16 cellular contexts compared by ENCODE assay signal in the genomic region with DNA sequence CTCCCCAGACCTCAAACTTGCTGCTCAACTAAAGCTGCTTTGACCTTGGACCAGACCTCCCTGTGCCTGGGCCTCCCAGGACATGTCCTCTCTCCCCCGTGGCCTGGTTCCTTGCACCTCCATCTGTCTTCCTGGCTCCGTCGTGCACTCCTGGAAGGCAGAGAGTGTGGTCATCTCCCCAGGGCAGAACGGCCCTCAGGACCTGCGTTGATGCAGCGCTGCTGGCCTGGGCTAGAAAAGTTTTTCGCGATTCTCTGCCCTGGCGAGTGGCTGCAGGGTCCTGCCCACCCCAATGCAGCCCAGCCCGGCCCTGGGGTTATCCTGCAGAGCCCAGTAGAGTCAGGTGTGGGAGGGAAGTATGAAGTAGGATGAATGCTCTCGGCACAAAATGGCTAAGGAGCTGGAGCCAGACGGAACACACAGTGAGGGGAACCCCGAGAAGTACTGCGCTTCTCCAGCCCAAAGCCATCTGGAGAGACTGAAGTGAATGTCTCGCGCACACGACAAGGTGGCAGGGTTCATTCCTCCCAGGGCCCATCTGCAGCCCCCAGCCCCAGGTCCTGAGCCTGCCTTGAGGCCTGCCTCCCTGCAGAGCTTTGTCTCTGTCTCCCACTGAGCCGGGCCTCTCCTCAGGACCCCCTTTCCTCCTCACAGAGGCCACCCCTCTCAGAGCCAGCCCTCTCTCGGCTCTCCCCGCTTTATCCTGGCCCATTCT. TPM values are rescaled to one million over a fixed set of nuclear protein-coding genes. Genes with fewer than 3 reads are reported as not detected.
DNase-seq lines count a peak whose midpoint lies in the region; ATAC-seq, FAIRE-seq and TF ChIP-seq lines count a peak whose summit lies in the region.
"Had no signal": no experiment of that assay in that cellular context is flagged by ENCODE, and none has a peak within 500 bp of the region (broad histone marks: within the 10 kb centered on the region; RNA-seq: fewer than 3 reads in every experiment).

No MANE protein-coding gene starts in this region.

- intact Hi-C loops in heart right ventricle (cut with DNase I) (loop anchor here in 7 of 10 donors (2.0 to 5.0 kb wide), 5 partner anchors 19 to 63 kb away; partner anchors contain the start of gene ATOH8 (in 5 of the 7)), transverse colon (cut with DNase I; ENCODE audit: low total_unique reads) (loop anchor here (5.0 kb wide), 1 partner anchor 43 kb away; the partner anchor contains the start of gene ATOH8), Caco-2 (cut with micrococcal nuclease; ENCODE audit: unreplicated experiment) (loop anchor here (5.0 kb wide), 1 partner anchor 43 kb away; the partner anchor contains the start of gene ATOH8)

- H3K4me1 Mint-ChIP-seq in osteocyte (ENCODE audit: unreplicated experiment) (peaks cover 70% of the 10 kb centered on the region), Caco-2 (ENCODE audit: low read depth, unreplicated experiment) (peaks cover 11% of the 10 kb centered on the region)
- H3K4me1 Mint-ChIP-seq in activated naive CD8-positive, alpha-beta T cell treated with anti-CD3 and anti-CD28 coated beads for 36 hours: no peaks in the 10 kb centered on the region
- no peaks in the 10 kb centered on the region for H3K4me1 Mint-ChIP-seq in activated T-helper 17 cell treated with anti-CD3 and anti-CD28 coated beads, Interleukin-2, amount 50 U/mL, for 72 hours

- FAIRE-seq in bronchial epithelial cell (lab: Jason Lieb, UNC): peak; percentile 77

- no peaks in the 10 kb centered on the region for H3K36me3 ChIP-seq in bronchial epithelial cell (ENCODE audit: control insufficient read depth, insufficient read depth, low read length)
- H3K36me3 ChIP-seq in heart right ventricle: peaks cover 0 to 6% (median 0%) of the 10 kb centered on the region in 9 donors
- H3K36me3 ChIP-seq in transverse colon: no peaks in the 10 kb centered on the region
- no peaks in the 10 kb centered on the region for H3K36me3 ChIP-seq in Caco-2 (ENCODE audit: control insufficient read depth, insufficient read depth, low read length)
- H3K36me3 ChIP-seq: BLaER1 had no signal

- TF ChIP-seq POLR2A in transverse colon (IDR thresholded peaks at IDR 0.05): no peak

- H3K27ac ChIP-seq in heart right ventricle (peak overlapping the region in 9 of 10 donors; percentile 23 to 79 (median 64)), transverse colon (peak overlapping the region in 2 of 4 donors; percentile 28 to 58)
- H3K27ac ChIP-seq: BLaER1 had no signal

- no peaks in the 10 kb centered on the region for H3K36me3 Mint-ChIP-seq in osteocyte (ENCODE audit: unreplicated experiment)
- no peaks in the 10 kb centered on the region for H3K36me3 Mint-ChIP-seq in activated naive CD8-positive, alpha-beta T cell treated with anti-CD3 and anti-CD28 coated beads for 36 hours
- no peaks in the 10 kb centered on the region for H3K36me3 Mint-ChIP-seq in activated T-helper 17 cell treated with anti-CD3 and anti-CD28 coated beads, Interleukin-2, amount 50 U/mL, for 72 hours (ENCODE audit: low read depth)
- H3K36me3 Mint-ChIP-seq in Caco-2 (ENCODE audit: insufficient read depth, unreplicated experiment): no peaks in the 10 kb centered on the region
- H3K36me3 Mint-ChIP-seq: natural killer cell treated with Interleukin-12 subunit alpha and Interleukin-12 subunit beta and Interleukin-15 and Interleukin-18, amount 100 ng/mL, for 72 hours had no signal

- peaks cover 0 to under 1% (median 0%) of the 10 kb centered on the region in 11 donors for H3K9me3 ChIP-seq in heart right ventricle
- H3K9me3 ChIP-seq in transverse colon: no peaks in the 10 kb centered on the region
- H3K9me3 ChIP-seq in Caco-2: no peaks in the 10 kb centered on the region
- H3K9me3 ChIP-seq: BLaER1 had no signal

- no peak for TF ChIP-seq EP300 in transverse colon (IDR thresholded peaks at IDR 0.05; ENCODE audit: low read depth)

- H3K4me3 ChIP-seq in bronchial epithelial cell (ENCODE audit: low read depth, low read length) (no peak overlapping the region), heart right ventricle (peak overlapping the region in 1 of 10 donors; percentile 7), transverse colon (no peak overlapping the region), Caco-2 (ENCODE audit: low read depth, low read length) (no peak overlapping the region)
- H3K4me3 ChIP-seq: BLaER1 had no signal

- H3K4me3 Mint-ChIP-seq in osteocyte (ENCODE audit: unreplicated experiment) (no peak overlapping the region), Caco-2 (ENCODE audit: unreplicated experiment) (no peak overlapping the region)
- no peak overlapping the region for H3K4me3 Mint-ChIP-seq in activated naive CD8-positive, alpha-beta T cell treated with anti-CD3 and anti-CD28 coated beads for 36 hours
- no peak overlapping the region for H3K4me3 Mint-ChIP-seq in activated T-helper 17 cell treated with anti-CD3 and anti-CD28 coated beads, Interleukin-2, amount 50 U/mL, for 72 hours
- H3K4me3 Mint-ChIP-seq: natural killer cell treated with Interleukin-12 subunit alpha and Interleukin-12 subunit beta and Interleukin-15 and Interleukin-18, amount 100 ng/mL, for 72 hours; stimulated activated naive CD8-positive, alpha-beta T cell treated with anti-CD3 and anti-CD28 coated beads, Interleukin-15, Interleukin-2, amounts not matched to agents 100 ng/mL and 50 ng/mL, for 24 hours had no signal

- CTCF ChIA-PET in Caco-2 (lab: Charles Lee): no interaction called here

- in situ Hi-C loops in transverse colon (cut with MboI; ENCODE audit: low pct_ligation_motif_present in 1 of 4, low pct_unique_long_range_greater_than_20kb in 1 of 4, low sequenced_read_pairs in 3 of 4): no loop called here

- H3K27ac Mint-ChIP-seq in osteocyte (ENCODE audit: unreplicated experiment) (peak overlapping the region; percentile 39), Caco-2 (ENCODE audit: unreplicated experiment) (no peak overlapping the region)
- no peak overlapping the region for H3K27ac Mint-ChIP-seq in activated naive CD8-positive, alpha-beta T cell treated with anti-CD3 and anti-CD28 coated beads for 36 hours
- H3K27ac Mint-ChIP-seq in activated T-helper 17 cell treated with anti-CD3 and anti-CD28 coated beads, Interleukin-2, amount 50 U/mL, for 72 hours: no peak overlapping the region
- H3K27ac Mint-ChIP-seq: natural killer cell treated with Interleukin-12 subunit alpha and Interleukin-12 subunit beta and Interleukin-15 and Interleukin-18, amount 100 ng/mL, for 72 hours; stimulated activated naive CD8-positive, alpha-beta T cell treated with anti-CD3 and anti-CD28 coated beads, Interleukin-15, Interleukin-2, amounts not matched to agents 100 ng/mL and 50 ng/mL, for 24 hours had no signal

- POLR2A ChIA-PET in Caco-2 (lab: Charles Lee): no interaction called here

- peaks cover 10% of the 10 kb centered on the region for H3K27me3 Mint-ChIP-seq in osteocyte (ENCODE audit: unreplicated experiment)
- peaks cover 4% of the 10 kb centered on the region for H3K27me3 Mint-ChIP-seq in activated naive CD8-positive, alpha-beta T cell treated with anti-CD3 and anti-CD28 coated beads for 36 hours
- peaks cover 32% of the 10 kb centered on the region for H3K27me3 Mint-ChIP-seq in activated T-helper 17 cell treated with anti-CD3 and anti-CD28 coated beads, Interleukin-2, amount 50 U/mL, for 72 hours
- peaks cover 17% of the 10 kb centered on the region for H3K27me3 Mint-ChIP-seq in Caco-2 (ENCODE audit: insufficient read depth, unreplicated experiment)

- H3K9me3 Mint-ChIP-seq in osteocyte (ENCODE audit: unreplicated experiment): no peaks in the 10 kb centered on the region
- no peaks in the 10 kb centered on the region for H3K9me3 Mint-ChIP-seq in activated naive CD8-positive, alpha-beta T cell treated with anti-CD3 and anti-CD28 coated beads for 36 hours
- no peaks in the 10 kb centered on the region for H3K9me3 Mint-ChIP-seq in activated T-helper 17 cell treated with anti-CD3 and anti-CD28 coated beads, Interleukin-2, amount 50 U/mL, for 72 hours
- H3K9me3 Mint-ChIP-seq in Caco-2 (ENCODE audit: unreplicated experiment): no peaks in the 10 kb centered on the region
- H3K9me3 Mint-ChIP-seq: natural killer cell treated with Interleukin-12 subunit alpha and Interleukin-12 subunit beta and Interleukin-15 and Interleukin-18, amount 100 ng/mL, for 72 hours; stimulated activated naive CD8-positive, alpha-beta T cell treated with anti-CD3 and anti-CD28 coated beads, Interleukin-15, Interleukin-2, amounts not matched to agents 100 ng/mL and 50 ng/mL, for 24 hours had no signal

- H3K27me3 ChIP-seq in bronchial epithelial cell (ENCODE audit: control insufficient read depth, insufficient read depth, low read length) (no peaks in the 10 kb centered on the region), heart right ventricle (no peaks in the 10 kb centered on the region), transverse colon (no peaks in the 10 kb centered on the region), Caco-2 (replicated peaks; ENCODE audit: control insufficient read depth, insufficient read depth, low read length) (no peaks in the 10 kb centered on the region; the same call in 1 of the 2 replicates)
- H3K27me3 ChIP-seq: BLaER1 had no signal

- WGBS in heart right ventricle, 2 donors: 66 to 78% methylated on average over 20 of the region's 20 CpGs
- 87% methylated on average over 20 of the region's 20 CpGs; no CpG with 5 or more reads in 1 of the 2 donors for WGBS in transverse colon (ENCODE audit: low coverage in 1 of 2), 2 donors

- no TSS peak for BruUV-seq in Caco-2 (replicated peaks; lab: Mats Ljungman, UMichigan)

- peaks cover 37 to 90% (median 67%) of the 10 kb centered on the region in 9 donors for H3K4me1 ChIP-seq in heart right ventricle
- peaks cover 14 to 31% (median 15%) of the 10 kb centered on the region in 4 donors for H3K4me1 ChIP-seq in transverse colon
- H3K4me1 ChIP-seq in Caco-2: no peaks in the 10 kb centered on the region

- DNase-seq in bronchial epithelial cell (ENCODE audit: low read depth): no peak
- no peak for DNase-seq in heart right ventricle
- DNase-seq in osteocyte (ENCODE audit: extremely low spot score, unreplicated experiment): no peak
- DNase-seq in transverse colon: peak; percentile 5
- DNase-seq in activated naive CD8-positive, alpha-beta T cell treated with anti-CD3 and anti-CD28 coated beads for 36 hours: no peak
- no peak for DNase-seq in Caco-2
- DNase-seq: activated CD4-positive, CD25-positive, alpha-beta regulatory T cell; activated CD8-positive, alpha-beta memory T cell treated with anti-CD3 and anti-CD28 coated beads, Interleukin-2, amount 50 U/mL, for 4 hours; activated naive CD4-positive, alpha-beta T cell treated with anti-CD3 and anti-CD28 coated beads, Interleukin-2, amount 50 U/mL, for 16 hours; NCI-H1694; NCI-H526 treated with DMSO at 0.1 percent for 48 hours had no signal

- TF ChIP-seq CTCF in bronchial epithelial cell (IDR thresholded peaks at IDR 0.05; ENCODE audit: insufficient read depth, low read length, severe bottlenecking) (no peak), heart right ventricle (IDR thresholded peaks at IDR 0.05) (no peak), osteocyte (IDR thresholded peaks at IDR 0.05) (no peak), transverse colon (IDR thresholded peaks at IDR 0.05) (no peak), Caco-2 (IDR thresholded peaks at IDR 0.05; ENCODE audit: insufficient read depth in 1 of 2, low read depth in 1 of 2, low read length in 1 of 2, severe bottlenecking in 1 of 2, unreplicated experiment in 1 of 2) (no peak)

- ATAC-seq in heart right ventricle (no peak), GM19351 (IDR thresholded peaks at IDR 0.05; ENCODE audit: unreplicated experiment) (no peak)
- no peak for ATAC-seq in activated T-helper 17 cell treated with anti-CD3 and anti-CD28 coated beads, Interleukin-2, amount 50 U/mL, for 72 hours (replicated peaks)
- ATAC-seq: natural killer cell treated with Interleukin-12 subunit alpha and Interleukin-12 subunit beta and Interleukin-15 and Interleukin-18, amount 100 ng/mL, for 72 hours had no signal

RNA-seq across cellular contexts. Expression of gene ATOH8, which starts 41.7 kb away (rescaled TPM):
- total RNA-seq in bronchial epithelial cell (0.79 TPM in 1 of 2 replicates, not detected in the other), heart right ventricle (10 to 100 TPM in 9 of 10 donors, 1 to 10 TPM in 1; 8.7 to 33.4 (median 15.2) TPM), osteocyte (5.9 and 7.1 TPM in 2 replicates), transverse colon (10 to 100 TPM in 3 of 4 donors, 1 to 10 TPM in 1; 7.4 to 32.6 (median 14.4) TPM), Caco-2 (2022) (not detected in 2 replicates)
- 10 to 100 TPM; 35.2 to 45.9 TPM for polyA plus RNA-seq in heart right ventricle
- not detected for total RNA-seq in activated naive CD8-positive, alpha-beta T cell treated with anti-CD3 and anti-CD28 coated beads for 36 hours
- not detected for total RNA-seq in activated T-helper 17 cell treated with anti-CD3 and anti-CD28 coated beads, Interleukin-2, amount 50 U/mL, for 72 hours
- total RNA-seq: natural killer cell treated with Interleukin-12 subunit alpha and Interleukin-12 subunit beta and Interleukin-15 and Interleukin-18, amount 100 ng/mL, for 72 hours had no signal
